In the genomic region with DNA sequence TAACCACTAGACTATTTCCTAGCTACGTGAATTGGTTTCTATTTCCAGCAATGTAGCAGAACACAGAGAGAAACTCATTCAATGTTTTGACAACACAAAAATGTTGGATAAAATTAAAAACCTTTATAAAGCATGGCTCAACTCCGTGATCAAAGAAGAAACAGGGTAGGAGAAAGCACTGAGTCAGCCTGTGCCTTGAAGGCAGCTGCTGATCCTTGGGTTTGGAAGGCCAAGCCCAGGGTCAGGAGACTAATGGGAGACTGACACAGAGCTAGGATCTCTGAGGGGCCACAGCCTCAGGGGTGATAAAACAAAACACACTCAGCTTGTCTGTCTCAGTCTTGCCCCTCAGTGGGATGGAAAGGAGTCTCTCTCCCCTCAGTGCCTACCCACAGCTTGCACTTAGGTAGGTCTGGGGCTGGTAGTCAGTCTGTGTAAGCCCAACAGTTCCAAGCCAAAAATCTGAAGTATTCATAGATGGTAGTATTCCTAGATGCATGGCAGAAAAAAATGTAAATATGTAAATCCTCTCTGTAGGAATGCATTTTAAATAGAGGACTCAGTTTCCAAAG, we compare ENCODE assay signal across 27 cellular contexts. TPM values are rescaled to one million over a fixed set of nuclear protein-coding genes. Genes with fewer than 3 reads are reported as not detected.
DNase-seq lines count a peak whose midpoint lies in the region; ATAC-seq, FAIRE-seq and TF ChIP-seq lines count a peak whose summit lies in the region.
"Had no signal": no experiment of that assay in that cellular context is flagged by ENCODE, and none has a peak within 500 bp of the region (broad histone marks: within the 10 kb centered on the region; RNA-seq: fewer than 3 reads in every experiment).

No MANE protein-coding gene starts in this region.

- H2AFZ ChIP-seq in astrocyte (ENCODE audit: low read depth, low read length) = no peak overlapping the region

- H3K36me3 Mint-ChIP-seq in activated T-cell treated with anti-CD3 and anti-CD28 coated beads, Interleukin-2, amount 50 U/mL, for 72 hours (ENCODE audit: insufficient read depth in 2 of 2) = peaks cover 0 to 5% of the 10 kb centered on the region in 2 donors
- H3K36me3 Mint-ChIP-seq in astrocyte (ENCODE audit: low read depth, unreplicated experiment) = peaks cover 15% of the 10 kb centered on the region

- H3K36me3 ChIP-seq in astrocyte (ENCODE audit: insufficient read depth, low read length) (peaks cover 45% of the 10 kb centered on the region), lower lobe of right lung (peaks cover 72% of the 10 kb centered on the region), thyroid gland (peaks cover 10 to 11% of the 10 kb centered on the region in 2 donors)

- FAIRE-seq in astrocyte (lab: Jason Lieb, UNC) = peak; percentile 13
- FAIRE-seq in GM12891 (lab: Jason Lieb, UNC) = no peak
- FAIRE-seq: urothelium cell line had no signal

- H3K9me3 ChIP-seq in astrocyte (ENCODE audit: insufficient read depth, low read depth, low read length) (no peaks in the 10 kb centered on the region), lower lobe of right lung (no peaks in the 10 kb centered on the region), thyroid gland (no peaks in the 10 kb centered on the region)
- H3K9me3 ChIP-seq: BE2C, spleen had no signal

- H3K9me3 Mint-ChIP-seq in activated T-cell treated with anti-CD3 and anti-CD28 coated beads, Interleukin-2, amount 50 U/mL, for 72 hours = no peaks in the 10 kb centered on the region
- no peaks in the 10 kb centered on the region for H3K9me3 Mint-ChIP-seq in astrocyte (ENCODE audit: unreplicated experiment)
- H3K9me3 Mint-ChIP-seq: activated CD4-positive, alpha-beta T cell treated with anti-CD3 and anti-CD28 coated beads, Interleukin-2, amount 10 ng/mL, durations not matched to agents 7 days and 5 days; T-helper 1 cell treated with Interleukin-12 subunit alpha and Interleukin-12 subunit beta and Interleukin-4 antibody, amounts not matched to agents 30 μg/mL and 1 μg/mL, for 36 hours had no signal

- TF ChIP-seq CTCF in astrocyte (IDR thresholded peaks at IDR 0.05; ENCODE audit: insufficient read depth, low read depth, low read length) (no peak), lower lobe of right lung (IDR thresholded peaks at IDR 0.05) (no peak), thyroid gland (IDR thresholded peaks at IDR 0.05) (no peak), GM10266 (IDR thresholded peaks at IDR 0.05; ENCODE audit: control insufficient read depth, insufficient read depth, low read depth, missing control alignments) (no peak)

- H3K4me3 Mint-ChIP-seq in activated T-cell treated with anti-CD3 and anti-CD28 coated beads, Interleukin-2, amount 50 U/mL, for 72 hours = no peak overlapping the region
- H3K4me3 Mint-ChIP-seq in astrocyte (ENCODE audit: unreplicated experiment) = no peak overlapping the region
- H3K4me3 Mint-ChIP-seq: activated CD4-positive, alpha-beta T cell treated with anti-CD3 and anti-CD28 coated beads, Interleukin-2, amount 10 ng/mL, durations not matched to agents 7 days and 5 days; T-helper 1 cell treated with Interleukin-12 subunit alpha and Interleukin-12 subunit beta and Interleukin-4 antibody, amounts not matched to agents 30 μg/mL and 1 μg/mL, for 36 hours had no signal

- peak overlapping the region; percentile 77 for H3K27ac Mint-ChIP-seq in activated T-cell treated with anti-CD3 and anti-CD28 coated beads, Interleukin-2, amount 50 U/mL, for 72 hours
- H3K27ac Mint-ChIP-seq in astrocyte (ENCODE audit: unreplicated experiment) = peak overlapping the region; percentile 34
- H3K27ac Mint-ChIP-seq: T-helper 1 cell treated with Interleukin-12 subunit alpha and Interleukin-12 subunit beta and Interleukin-4 antibody, amounts not matched to agents 30 μg/mL and 1 μg/mL, for 36 hours had no signal

- no peaks in the 10 kb centered on the region for H3K4me1 Mint-ChIP-seq in activated T-cell treated with anti-CD3 and anti-CD28 coated beads, Interleukin-2, amount 50 U/mL, for 72 hours (ENCODE audit: low read depth)
- H3K4me1 Mint-ChIP-seq in astrocyte (ENCODE audit: low read depth, unreplicated experiment) = peaks cover 17% of the 10 kb centered on the region

- H3K4me2 ChIP-seq in astrocyte (ENCODE audit: low read length) = no peak overlapping the region

- no peak overlapping the region for H3K27ac ChIP-seq in astrocyte (ENCODE audit: low read depth, low read length)
- peak overlapping the region; percentile 54 for H3K27ac ChIP-seq in lower lobe of right lung
- H3K27ac ChIP-seq in thyroid gland = peak overlapping the region; percentile 67 to 82 (median 73)
- H3K27ac ChIP-seq: HL-60, spleen had no signal

- ATAC-seq in activated T-cell treated with anti-CD3 and anti-CD28 coated beads, Interleukin-2, amount 50 U/mL, for 72 hours (replicated peaks in 1 of 2) = no peak
- ATAC-seq in lower lobe of right lung = peak; percentile 37 to 47
- ATAC-seq: left cardiac atrium, PC-3 had no signal

- H3K4me3 ChIP-seq in astrocyte (ENCODE audit: insufficient read depth, low read depth, low read length) (no peak overlapping the region), lower lobe of right lung (no peak overlapping the region), thyroid gland (replicated peaks in 1 of 3) (no peak overlapping the region)
- H3K4me3 ChIP-seq: spleen had no signal

- H4K20me1 ChIP-seq in astrocyte (ENCODE audit: insufficient read depth, low read length) = no peaks in the 10 kb centered on the region

- no peak overlapping the region for H3K9ac ChIP-seq in astrocyte (ENCODE audit: low read length)

- H3K27me3 Mint-ChIP-seq in activated T-cell treated with anti-CD3 and anti-CD28 coated beads, Interleukin-2, amount 50 U/mL, for 72 hours (ENCODE audit: low read depth) = no peaks in the 10 kb centered on the region
- no peaks in the 10 kb centered on the region for H3K27me3 Mint-ChIP-seq in astrocyte (ENCODE audit: low read depth, unreplicated experiment)
- H3K27me3 Mint-ChIP-seq: activated CD4-positive, alpha-beta T cell treated with anti-CD3 and anti-CD28 coated beads, Interleukin-2, amount 10 ng/mL, durations not matched to agents 7 days and 5 days had no signal

- TF ChIP-seq POLR2A in thyroid gland (IDR thresholded peaks at IDR 0.05) (no peak), GM12891 (IDR thresholded peaks at IDR 0.05; ENCODE audit: low read depth, low read length) (no peak)

- 20 to 32% methylated on average over 2 of the region's 2 CpGs for WGBS in thyroid gland, 2 donors

- intact Hi-C loops in lower lobe of right lung (cut with DNase I) = no loop called here
- intact Hi-C loops in thyroid gland (cut with DNase I) = no loop called here

- no peak for DNase-seq in activated T-cell treated with anti-CD3 and anti-CD28 coated beads, Interleukin-2, amount 50 U/mL, for 72 hours
- DNase-seq in activated T-cell treated with anti-CD3 and anti-CD28 coated beads for 4 hours (no peak), astrocyte (ENCODE audit: low read depth) (no peak), lower lobe of right lung (no peak), thyroid gland (peak; percentile 15 to 31), NCI-H69 (lab: John Stamatoyannopoulos, UW) (no peak), GM12891 (ENCODE audit: insufficient read length, low spot score) (no peak), GM10266 (ENCODE audit: extremely low spot score) (no peak)
- DNase-seq: 8988T; activated CD4-positive, alpha-beta T cell treated with anti-CD3 and anti-CD28 coated beads, Interleukin-2, amount 10 ng/mL, durations not matched to agents 7 days and 5 days; activated CD8-positive, alpha-beta memory T cell treated with anti-CD3 and anti-CD28 coated beads, Interleukin-2, amount 50 U/mL, for 4 hours; activated gamma-delta T cell treated with Interleukin-2 at 50 U/mL for 16 hours; anterior cingulate cortex; BE2C; Calu3; cerebellar nuclear complex; effector CD8-positive, alpha-beta T cell; EL; left cardiac atrium; NCI-H1694; NCI-H82; SIG-M5; spleen had no signal

- no peaks in the 10 kb centered on the region for H3K4me1 ChIP-seq in astrocyte (ENCODE audit: insufficient read depth, low read length)
- H3K4me1 ChIP-seq in lower lobe of right lung = no peaks in the 10 kb centered on the region
- peaks cover 0 to 18% of the 10 kb centered on the region in 2 donors for H3K4me1 ChIP-seq in thyroid gland
- H3K4me1 ChIP-seq: BE2C, spleen had no signal

- H3K79me2 ChIP-seq in astrocyte (ENCODE audit: insufficient read depth, low read length) = no peaks in the 10 kb centered on the region

- H3K27me3 ChIP-seq in astrocyte (ENCODE audit: insufficient read depth, low read length) = no peaks in the 10 kb centered on the region
- H3K27me3 ChIP-seq in lower lobe of right lung (ENCODE audit: low read depth) = no peaks in the 10 kb centered on the region
- H3K27me3 ChIP-seq in thyroid gland = no peaks in the 10 kb centered on the region
- H3K27me3 ChIP-seq: BE2C, spleen had no signal

TF ChIP-seq in GM12891, 5 proteins besides CTCF, POLR2A, EP300 and RAD21:
- TF ChIP-seq SPI1 (IDR thresholded peaks at IDR 0.05; ENCODE audit: low read depth, low read length) (no peak), POU2F2 (IDR thresholded peaks at IDR 0.05; ENCODE audit: low read depth, low read length) (no peak), POLR2AphosphoS5 (IDR thresholded peaks at IDR 0.05; ENCODE audit: low read depth, low read length) (no peak), PAX5 (IDR thresholded peaks at IDR 0.05; ENCODE audit: insufficient read depth, low read length, severe bottlenecking) (no peak), TAF1 (IDR thresholded peaks at IDR 0.05; ENCODE audit: low read depth, low read length) (no peak)

RNA-seq across cellular contexts. Expression of a gene that starts 53.3 kb away (rescaled TPM):
- total RNA-seq in activated T-cell treated with anti-CD3 and anti-CD28 coated beads, Interleukin-2, amount 50 U/mL, for 72 hours = 1 to 10 TPM; 8.8 to 9.1 TPM
- total RNA-seq in astrocyte (38.1 and 40.5 TPM in 2 replicates), lower lobe of right lung (15.5 TPM), thyroid gland (10 to 100 TPM; 38.3 to 56.9 (median 43.8) TPM)
- 5.0 TPM for polyA plus RNA-seq in GM12891 (2012; ENCODE audit: low read depth, missing spikeins)

Comparison
In these comparisons a context has a peak if more than half of its experiments do, and no peak if none do; other contexts are left out.
1. ATAC-seq: peak in lower lobe of right lung (2 of 2); none in activated T-cell treated with anti-CD3 and anti-CD28 coated beads, Interleukin-2, amount 50 U/mL, for 72 hours (0 of 2).
2. DNase-seq: peak in thyroid gland (2 of 2); none in activated T-cell treated with anti-CD3 and anti-CD28 coated beads, Interleukin-2, amount 50 U/mL, for 72 hours (0 of 2), activated T-cell treated with anti-CD3 and anti-CD28 coated beads for 4 hours (single experiment), astrocyte (single experiment), lower lobe of right lung (single experiment), NCI-H69 (single experiment), GM12891 (single experiment) and GM10266 (single experiment).